Comparison of ENCODE assay signal across 25 cellular contexts in genomic region chr6:36141091-36141490, GRCh38. TPM values are rescaled to one million over a fixed set of nuclear protein-coding genes. Genes with fewer than 3 reads are reported as not detected.
DNase-seq lines count a peak whose midpoint lies in the region; ATAC-seq and TF ChIP-seq lines count a peak whose summit lies in the region.
"Had no signal": no experiment of that assay in that cellular context is flagged by ENCODE, and none has a peak within 500 bp of the region (broad histone marks: within the 10 kb centered on the region; RNA-seq: fewer than 3 reads in every experiment).

No MANE protein-coding gene starts in this region.

- H4K20me1 ChIP-seq in Karpas-422 (ENCODE audit: insufficient read depth, low read depth, low read length): no peaks in the 10 kb centered on the region

- H3K27ac ChIP-seq in CD8-positive, alpha-beta memory T cell (ENCODE audit: low read depth, low read length): no peak overlapping the region
- H3K27ac ChIP-seq in Karpas-422 (ENCODE audit: low read length) (no peak overlapping the region), A673 (ENCODE audit: low read depth, low read length, poor library complexity, severe bottlenecking) (no peak overlapping the region)
- H3K27ac ChIP-seq: foreskin keratinocyte, HL-60, vagina had no signal

- H3K9ac ChIP-seq in Karpas-422 (ENCODE audit: low read length): no peak overlapping the region

- peaks cover 25% of the 10 kb centered on the region for H3K4me1 Mint-ChIP-seq in activated T-cell treated with anti-CD3 and anti-CD28 coated beads, Interleukin-2, amount 50 U/mL, for 24 hours (ENCODE audit: low read depth)
- H3K4me1 Mint-ChIP-seq in CD8-positive, alpha-beta memory T cell: peaks cover 15 to 28% (median 21%) of the 10 kb centered on the region in 3 donors
- H3K4me1 Mint-ChIP-seq in T-helper 2 cell treated with Interferon-gamma antibody and Interleukin-4, amounts not matched to agents 5 μg/mL and 100 μg/mL, for 36 hours (ENCODE audit: low read depth): peaks cover 17% of the 10 kb centered on the region
- H3K4me1 Mint-ChIP-seq in naive thymus-derived CD8-positive, alpha-beta T cell: peaks cover 6 to 24% (median 12%) of the 10 kb centered on the region in 4 donors

- POLR2A ChIA-PET in CD8-positive, alpha-beta memory T cell (lab: Charles Lee): no interaction called here
- POLR2A ChIA-PET in naive thymus-derived CD8-positive, alpha-beta T cell (lab: Charles Lee): interaction anchor here (0.9 to 1.7 kb wide), 3 partner anchors 8 to 56 kb away, joined by 3 to 6 read pairs (median 4); partner anchors contain the start of genes BRPF3 and MAPK13
- POLR2A ChIA-PET in A673 (lab: Charles Lee; ENCODE audit: low non-redundant PET): no interaction called here

- H3K36me3 Mint-ChIP-seq in activated T-cell treated with anti-CD3 and anti-CD28 coated beads, Interleukin-2, amount 50 U/mL, for 24 hours (ENCODE audit: low read depth): peaks cover 59% of the 10 kb centered on the region
- H3K36me3 Mint-ChIP-seq in CD8-positive, alpha-beta memory T cell: peaks cover 0 to 49% (median 10%) of the 10 kb centered on the region in 3 donors
- H3K36me3 Mint-ChIP-seq in T-helper 2 cell treated with Interferon-gamma antibody and Interleukin-4, amounts not matched to agents 5 μg/mL and 100 μg/mL, for 36 hours (ENCODE audit: low read depth): peaks cover 3% of the 10 kb centered on the region
- peaks cover 0 to 48% (median 6%) of the 10 kb centered on the region in 3 donors for H3K36me3 Mint-ChIP-seq in naive thymus-derived CD8-positive, alpha-beta T cell

- DNase-seq in activated T-cell treated with anti-CD3 and anti-CD28 coated beads, Interleukin-2, amount 50 U/mL, for 24 hours: no peak
- DNase-seq in activated T-cell treated with anti-CD3 and anti-CD28 coated beads for 4 hours (no peak), KBM-7 (no peak), Karpas-422 (no peak), A673 (ENCODE audit: low spot score) (no peak)
- no peak for DNase-seq in CD8-positive, alpha-beta memory T cell
- no peak for DNase-seq in T-helper 2 cell treated with Interferon-gamma antibody and Interleukin-4, amounts not matched to agents 5 μg/mL and 100 μg/mL, for 36 hours (ENCODE audit: low spot score)
- DNase-seq in naive thymus-derived CD8-positive, alpha-beta T cell: no peak
- DNase-seq: ACHN; activated CD4-positive, CD25-positive, alpha-beta regulatory T cell; DMS 273 treated with DMSO at 0.1 percent for 48 hours; effector memory CD4-positive, alpha-beta T cell; foreskin keratinocyte; mesenchymal stem cell; NCI-H1105 treated with DMSO at 0.1 percent for 48 hours; NCI-H2029 treated with DMSO at 0.1 percent for 48 hours; NCI-H2227 treated with DMSO at 0.1 percent for 48 hours; retina had no signal

- no peaks in the 10 kb centered on the region for H3K9me2 ChIP-seq in Karpas-422 (replicated peaks; ENCODE audit: insufficient read depth, low read length)

- peak overlapping the region; percentile 68 for H3K27ac Mint-ChIP-seq in activated T-cell treated with anti-CD3 and anti-CD28 coated beads, Interleukin-2, amount 50 U/mL, for 24 hours
- peak overlapping the region; percentile 14 to 86 (median 72) for H3K27ac Mint-ChIP-seq in CD8-positive, alpha-beta memory T cell
- H3K27ac Mint-ChIP-seq in T-helper 2 cell treated with Interferon-gamma antibody and Interleukin-4, amounts not matched to agents 5 μg/mL and 100 μg/mL, for 36 hours: peak overlapping the region; percentile 47
- peak overlapping the region in 7 of 10 donors; percentile 38 to 76 (median 69) for H3K27ac Mint-ChIP-seq in naive thymus-derived CD8-positive, alpha-beta T cell
- H3K27ac Mint-ChIP-seq: activated T-helper 2 cell treated with anti-CD3 and anti-CD28 coated beads, Interferon-gamma antibody, Interleukin-2, Interleukin-4, amounts not matched to agents 10 μg/mL and 5 μg/mL and 100 μg/mL, durations not matched to agents 14 hours and 24 hours and 36 hours; stimulated activated memory B cell treated with anti-CD40 and anti-IgM and Interleukin-4, amounts not matched to agents 10 μg/mL and 1 μg/mL and 100 μg/mL, for 72 hours had no signal

- no peaks in the 10 kb centered on the region for H3K79me2 ChIP-seq in Karpas-422 (ENCODE audit: low read length)

- intact Hi-C loops in A673 (cut with micrococcal nuclease; ENCODE audit: unreplicated experiment): no loop called here

- in situ Hi-C loops in KBM-7 (cut with MboI; ENCODE audit: low pct_unique_long_range_greater_than_20kb, low sequenced_read_pairs): no loop called here

- no peaks in the 10 kb centered on the region for H3K27me3 Mint-ChIP-seq in activated T-cell treated with anti-CD3 and anti-CD28 coated beads, Interleukin-2, amount 50 U/mL, for 24 hours
- no peaks in the 10 kb centered on the region for H3K27me3 Mint-ChIP-seq in CD8-positive, alpha-beta memory T cell
- H3K27me3 Mint-ChIP-seq in T-helper 2 cell treated with Interferon-gamma antibody and Interleukin-4, amounts not matched to agents 5 μg/mL and 100 μg/mL, for 36 hours (ENCODE audit: low read depth): no peaks in the 10 kb centered on the region
- no peaks in the 10 kb centered on the region for H3K27me3 Mint-ChIP-seq in naive thymus-derived CD8-positive, alpha-beta T cell
- H3K27me3 Mint-ChIP-seq: brain; stimulated activated memory B cell treated with anti-CD40 and anti-IgM and Interleukin-4, amounts not matched to agents 10 μg/mL and 1 μg/mL and 100 μg/mL, for 72 hours had no signal

- no peak overlapping the region for H3K4me3 Mint-ChIP-seq in activated T-cell treated with anti-CD3 and anti-CD28 coated beads, Interleukin-2, amount 50 U/mL, for 24 hours
- H3K4me3 Mint-ChIP-seq in CD8-positive, alpha-beta memory T cell: no peak overlapping the region
- no peak overlapping the region for H3K4me3 Mint-ChIP-seq in T-helper 2 cell treated with Interferon-gamma antibody and Interleukin-4, amounts not matched to agents 5 μg/mL and 100 μg/mL, for 36 hours
- no peak overlapping the region for H3K4me3 Mint-ChIP-seq in naive thymus-derived CD8-positive, alpha-beta T cell
- H3K4me3 Mint-ChIP-seq: brain; CD14-positive monocyte; stimulated activated memory B cell treated with anti-CD40 and anti-IgM and Interleukin-4, amounts not matched to agents 10 μg/mL and 1 μg/mL and 100 μg/mL, for 72 hours had no signal

- no peak overlapping the region for H3K4me2 ChIP-seq in Karpas-422 (ENCODE audit: low read depth, low read length, poor library complexity, severe bottlenecking)

- H3K36me3 ChIP-seq in CD8-positive, alpha-beta memory T cell (ENCODE audit: insufficient read depth, low read length): peaks cover 8% of the 10 kb centered on the region
- no peaks in the 10 kb centered on the region for H3K36me3 ChIP-seq in Karpas-422 (ENCODE audit: insufficient read depth, low read length)
- H3K36me3 ChIP-seq in A673 (ENCODE audit: insufficient read depth, low read length, poor library complexity, severe bottlenecking): no peaks in the 10 kb centered on the region
- H3K36me3 ChIP-seq: HAP-1, vagina had no signal

- H3K4me1 ChIP-seq in CD8-positive, alpha-beta memory T cell (ENCODE audit: insufficient read depth, low read length): peaks cover 5% of the 10 kb centered on the region
- H3K4me1 ChIP-seq in Karpas-422 (ENCODE audit: low read length): peaks cover 22% of the 10 kb centered on the region
- no peaks in the 10 kb centered on the region for H3K4me1 ChIP-seq in A673 (ENCODE audit: insufficient read depth, low read length, poor library complexity, severe bottlenecking)
- H3K4me1 ChIP-seq: foreskin keratinocyte, HAP-1, vagina had no signal

- H3K27me3 ChIP-seq in CD8-positive, alpha-beta memory T cell (ENCODE audit: insufficient read depth, low read length, poor library complexity, severe bottlenecking): no peaks in the 10 kb centered on the region
- H3K27me3 ChIP-seq in Karpas-422 (ENCODE audit: low read length) (no peaks in the 10 kb centered on the region), A673 (replicated peaks; ENCODE audit: insufficient read depth, low read depth, low read length, poor library complexity) (no peaks in the 10 kb centered on the region)
- H3K27me3 ChIP-seq: foreskin keratinocyte, vagina had no signal

- no peaks in the 10 kb centered on the region for H3K9me3 ChIP-seq in CD8-positive, alpha-beta memory T cell (ENCODE audit: low read length)
- H3K9me3 ChIP-seq in Karpas-422 (ENCODE audit: low read length): no peaks in the 10 kb centered on the region
- no peaks in the 10 kb centered on the region for H3K9me3 ChIP-seq in A673 (ENCODE audit: low read depth, low read length, poor library complexity, severe bottlenecking)
- H3K9me3 ChIP-seq: HAP-1, vagina had no signal

- H3K4me3 ChIP-seq in CD8-positive, alpha-beta memory T cell (ENCODE audit: low read length): no peak overlapping the region
- H3K4me3 ChIP-seq in Karpas-422 (ENCODE audit: low read length) (no peak overlapping the region), A673 (ENCODE audit: low read depth, low read length, poor library complexity, severe bottlenecking) (no peak overlapping the region)
- H3K4me3 ChIP-seq: HAP-1, vagina had no signal

- no peak for TF ChIP-seq CTCF in A673 (conservative IDR thresholded peaks at IDR 0.05; ENCODE audit: low read depth, low read length)

- no peaks in the 10 kb centered on the region for H3K9me3 Mint-ChIP-seq in activated T-cell treated with anti-CD3 and anti-CD28 coated beads, Interleukin-2, amount 50 U/mL, for 24 hours
- no peaks in the 10 kb centered on the region for H3K9me3 Mint-ChIP-seq in CD8-positive, alpha-beta memory T cell
- no peaks in the 10 kb centered on the region for H3K9me3 Mint-ChIP-seq in T-helper 2 cell treated with Interferon-gamma antibody and Interleukin-4, amounts not matched to agents 5 μg/mL and 100 μg/mL, for 36 hours
- H3K9me3 Mint-ChIP-seq in naive thymus-derived CD8-positive, alpha-beta T cell: no peaks in the 10 kb centered on the region
- H3K9me3 Mint-ChIP-seq: activated T-helper 2 cell treated with anti-CD3 and anti-CD28 coated beads, Interferon-gamma antibody, Interleukin-2, Interleukin-4, amounts not matched to agents 10 μg/mL and 5 μg/mL and 100 μg/mL, durations not matched to agents 14 hours and 24 hours and 36 hours; brain; stimulated activated memory B cell treated with anti-CD40 and anti-IgM and Interleukin-4, amounts not matched to agents 10 μg/mL and 1 μg/mL and 100 μg/mL, for 72 hours had no signal

- BruUV-seq in A673 (replicated peaks; lab: Mats Ljungman, UMichigan): no TSS peak

- CTCF ChIA-PET in CD8-positive, alpha-beta memory T cell (lab: Charles Lee): interaction anchor here (1.0 kb wide), 1 partner anchor 19 kb away, joined by 4 read pairs; no protein-coding TSS in a partner anchor
- CTCF ChIA-PET in A673 (lab: Charles Lee): no interaction called here

- H2AFZ ChIP-seq in Karpas-422 (ENCODE audit: low read length): no peak overlapping the region

- ATAC-seq in naive thymus-derived CD8-positive, alpha-beta T cell: no peak
- ATAC-seq: foreskin keratinocyte; stimulated activated memory B cell treated with anti-CD40 and anti-IgM and Interleukin-4, amounts not matched to agents 10 μg/mL and 1 μg/mL and 100 μg/mL, for 72 hours had no signal

RNA-seq across cellular contexts. Expression of gene MAPK13, which starts 10.8 kb away (rescaled TPM):
- total RNA-seq in CD8-positive, alpha-beta memory T cell: 10 to 100 TPM; 75.7 to 77.3 TPM
- 46.4 TPM for polyA plus RNA-seq in CD8-positive, alpha-beta memory T cell
- total RNA-seq in naive thymus-derived CD8-positive, alpha-beta T cell: 10 to 100 TPM; 38.7 to 41.8 TPM
- 10 to 100 TPM; 35.2 to 37.1 (median 35.7) TPM for polyA plus RNA-seq in naive thymus-derived CD8-positive, alpha-beta T cell
- total RNA-seq in Karpas-422 (2014; rRNA removed; shearing (Covaris generic); ENCODE audit: low replicate concordance): 1.6 and 2.1 TPM in 2 replicates
- total RNA-seq in A673 (2021): 2.6 and 2.7 TPM in 2 replicates

RNA-seq across cellular contexts. Expression of gene BRPF3, which starts 55.5 kb away (rescaled TPM):
- 10 to 100 TPM; 22.4 to 26.4 TPM for total RNA-seq in CD8-positive, alpha-beta memory T cell
- 8.4 TPM for polyA plus RNA-seq in CD8-positive, alpha-beta memory T cell
- total RNA-seq in naive thymus-derived CD8-positive, alpha-beta T cell: 10 to 100 TPM; 35.9 to 38.6 TPM
- 1 to 10 TPM; 3.5 to 8.4 (median 3.9) TPM for polyA plus RNA-seq in naive thymus-derived CD8-positive, alpha-beta T cell
- 10.3 and 16.2 TPM in 2 replicates for total RNA-seq in Karpas-422 (2014; rRNA removed; shearing (Covaris generic); ENCODE audit: low replicate concordance)
- total RNA-seq in A673 (2021): 33.3 and 39.3 TPM in 2 replicates

Comparison
In these comparisons a context has a peak if more than half of its experiments do, and no peak if none do; other contexts are left out.
1. RNA of gene MAPK13, which starts 10.8 kb away (total RNA-seq): 75.7 to 77.3 TPM in CD8-positive, alpha-beta memory T cell and 38.7 to 41.8 TPM in naive thymus-derived CD8-positive, alpha-beta T cell; 2.6 to 2.7 TPM in A673 and 1.6 to 2.1 TPM in Karpas-422; every median in the first group is over 10 times any median in the second.
2. Peak in every context shown above with its lines, with median percentiles within 50 percentile points of each other: H3K27ac Mint-ChIP-seq.